ENCODE assay signal across 1 cellular context in genomic region chr19:45809643-45810159, GRCh38.
A peak's percentile ranks its signal among the peaks of the same experiment; 100 is the strongest.
TF ChIP-seq lines count a peak whose summit lies in the region.

No MANE protein-coding gene starts in this region.

TF ChIP-seq in K562, 482 proteins besides CTCF, POLR2A, EP300 and RAD21 (continued from another document):
- TF ChIP-seq ZNF592 (IDR thresholded peaks at IDR 0.05) (peak; percentile 93), RNF2 (IDR thresholded peaks at IDR 0.05) (no peak), CGGBP1 (CRISPR knock-in tag; IDR thresholded peaks at IDR 0.05) (no peak), BCLAF1 (IDR thresholded peaks at IDR 0.05; ENCODE audit: borderline replicate concordance in 1 of 2, control insufficient read depth in 1 of 2, low read depth in 2 of 2, low read length in 1 of 2) (no peak), MTA1 (IDR thresholded peaks at IDR 0.05; ENCODE audit: borderline replicate concordance) (0 out of 2 replicates have a peak, but pooled peaks have one; percentile 49), MTA2 (IDR thresholded peaks at IDR 0.05; ENCODE audit: low read depth) (no peak; the same call in 1 of the 2 replicates), ZBTB26 (CRISPR knock-in tag; IDR thresholded peaks at IDR 0.05) (no peak), SRF (CRISPR knock-in tag; IDR thresholded peaks at IDR 0.05) (no peak), L3MBTL2 (IDR thresholded peaks at IDR 0.05) (0 out of 2 replicates have a peak, but pooled peaks have one; percentile 28), ZBTB7A (IDR thresholded peaks at IDR 0.05; ENCODE audit: borderline replicate concordance, control insufficient read depth, low read depth, low read length) (peak; percentile 80), MECOM (CRISPR knock-in tag; IDR thresholded peaks at IDR 0.05) (peak; percentile 5; the same call in 1 of the 2 replicates), MNT (conservative IDR thresholded peaks at IDR 0.05) (peak in 1 of 2 experiments; percentile 40; a peak in 1 of 4 replicates), SMARCC2 (IDR thresholded peaks at IDR 0.05; ENCODE audit: low read depth) (peak; percentile 88)
